Comparison of ENCODE assay signal across 14 cellular contexts in the genomic region with DNA sequence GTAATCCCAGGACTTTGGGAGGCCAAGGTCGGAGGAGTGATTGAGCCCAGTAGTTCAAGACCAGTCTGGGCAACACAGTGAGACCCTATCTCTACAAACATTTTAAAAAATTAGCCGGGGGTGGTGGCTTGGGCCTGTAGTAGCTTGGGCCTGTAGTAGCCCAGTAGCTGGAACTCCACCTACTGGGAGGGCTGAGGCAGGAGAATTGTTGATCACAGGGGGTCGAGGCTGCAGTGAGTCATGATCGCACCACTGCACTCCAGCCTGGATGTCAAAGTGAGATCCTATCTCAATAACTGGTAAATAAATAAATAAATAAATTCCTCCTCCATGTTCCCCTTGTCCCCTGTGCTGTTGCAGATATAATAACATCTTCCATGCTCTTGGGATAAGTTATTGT. TPM values are rescaled to one million over a fixed set of nuclear protein-coding genes. Genes with fewer than 3 reads are reported as not detected.
A peak's percentile ranks its signal among the peaks of the same experiment; 100 is the strongest.
DNase-seq lines count a peak whose midpoint lies in the region; ATAC-seq and TF ChIP-seq lines count a peak whose summit lies in the region.
"Had no signal": no experiment of that assay in that cellular context is flagged by ENCODE, and none has a peak within 500 bp of the region (broad histone marks: within the 10 kb centered on the region; RNA-seq: fewer than 3 reads in every experiment).

No MANE protein-coding gene starts in this region.

- H3K27me3 ChIP-seq in kidney epithelial cell (ENCODE audit: control insufficient read depth, insufficient read depth, low read length) (no peaks in the 10 kb centered on the region), osteoblast (ENCODE audit: insufficient read depth, low read length) (no peaks in the 10 kb centered on the region), foreskin keratinocyte (peaks cover 10% of the 10 kb centered on the region)

- no peak for TF ChIP-seq CTCF in HEK293 (tag by site-specific recombination; IDR thresholded peaks at IDR 0.05)
- no peak for TF ChIP-seq CTCF in WTC11 (IDR thresholded peaks at IDR 0.05)
- TF ChIP-seq CTCF in kidney epithelial cell (IDR thresholded peaks at IDR 0.05; ENCODE audit: insufficient read depth, low read length, poor library complexity, severe bottlenecking): peak; percentile 7
- TF ChIP-seq CTCF in osteoblast (IDR thresholded peaks at IDR 0.05; ENCODE audit: extremely low read depth, low read depth, low read length): no peak
- no peak for TF ChIP-seq CTCF in foreskin keratinocyte (conservative IDR thresholded peaks at IDR 0.05)

- peaks cover 36% of the 10 kb centered on the region for H3K4me1 Mint-ChIP-seq in WTC11
- H3K4me1 Mint-ChIP-seq: B cell; CD4-positive, alpha-beta memory T cell had no signal

- no peak overlapping the region for H3K4me2 ChIP-seq in osteoblast (ENCODE audit: insufficient read depth, low read length)

- DNase-seq in WTC11 (ENCODE audit: low spot score) (no peak), kidney epithelial cell (ENCODE audit: low read depth) (no peak), GM19238 (ENCODE audit: insufficient read length, low spot score) (no peak), osteoblast (ENCODE audit: insufficient read length, low spot score, missing footprints) (no peak), foreskin keratinocyte (no peak)
- DNase-seq: C1 segment of cervical spinal cord; CD4-positive, alpha-beta memory T cell; DMS79; GOT3 had no signal

- no peak overlapping the region for H3K27ac Mint-ChIP-seq in WTC11
- H3K27ac Mint-ChIP-seq: B cell; CD4-positive, alpha-beta memory T cell had no signal

- no peak overlapping the region for H2AFZ ChIP-seq in osteoblast (ENCODE audit: low read length)

- ATAC-seq in WTC11 (peak; percentile 79), GM21515 (IDR thresholded peaks at IDR 0.05; ENCODE audit: unreplicated experiment) (no peak), foreskin keratinocyte (no peak)
- ATAC-seq: GM12878 had no signal

- H3K36me3 Mint-ChIP-seq in WTC11: peaks cover 52% of the 10 kb centered on the region

- H3K9me3 ChIP-seq in HEK293 (ENCODE audit: control insufficient read depth, insufficient read depth, low read depth, low read length): no peaks in the 10 kb centered on the region
- no peaks in the 10 kb centered on the region for H3K9me3 ChIP-seq in osteoblast (ENCODE audit: low read depth, low read length)
- H3K9me3 ChIP-seq: HAP-1 had no signal

- H3K4me3 ChIP-seq in HEK293 (ENCODE audit: low read depth, low read length): no peak overlapping the region
- H3K4me3 ChIP-seq in kidney epithelial cell (ENCODE audit: low read depth, low read length): no peak overlapping the region
- H3K4me3 ChIP-seq in osteoblast (ENCODE audit: insufficient read depth, low read length): no peak overlapping the region
- H3K4me3 ChIP-seq: GM12878, HAP-1 had no signal

- POLR2A ChIA-PET in HEK293 (lab: Yijun Ruan, JAX) (no interaction called here), WTC11 (lab: Charles Lee) (no interaction called here)

- no peaks in the 10 kb centered on the region; the same call in 1 of the 2 replicates for H3K4me1 ChIP-seq in HEK293 (ENCODE audit: control insufficient read depth, insufficient read depth, low read length)
- H3K4me1 ChIP-seq in osteoblast (ENCODE audit: insufficient read depth, low read length): peaks cover 3% of the 10 kb centered on the region
- no peaks in the 10 kb centered on the region for H3K4me1 ChIP-seq in foreskin keratinocyte
- H3K4me1 ChIP-seq: HAP-1 had no signal

- H4K20me1 ChIP-seq in osteoblast (ENCODE audit: insufficient read depth, low read length): no peaks in the 10 kb centered on the region

- H3K9me3 Mint-ChIP-seq in WTC11: no peaks in the 10 kb centered on the region

- H3K36me3 ChIP-seq in HEK293 (ENCODE audit: control insufficient read depth in 2 of 2, insufficient read depth in 1 of 2, low read length in 2 of 2) (peaks cover 38 to 48% of the 10 kb centered on the region in 2 experiments), kidney epithelial cell (ENCODE audit: control insufficient read depth, insufficient read depth, low read length) (peaks cover 7% of the 10 kb centered on the region), osteoblast (ENCODE audit: insufficient read depth, low read length) (peaks cover 65% of the 10 kb centered on the region)
- H3K36me3 ChIP-seq: HAP-1 had no signal

- H3K27ac ChIP-seq in HEK293 (ENCODE audit: extremely low read depth, low read depth, low read length): no peak overlapping the region
- H3K27ac ChIP-seq in osteoblast (ENCODE audit: low read depth, low read length): no peak overlapping the region
- no peak overlapping the region for H3K27ac ChIP-seq in foreskin keratinocyte

- H3K79me2 ChIP-seq in osteoblast (ENCODE audit: insufficient read depth, low read length): peaks cover 41% of the 10 kb centered on the region

- no peak overlapping the region for H3K4me3 Mint-ChIP-seq in WTC11
- H3K4me3 Mint-ChIP-seq: B cell; CD4-positive, alpha-beta memory T cell had no signal

- H3K27me3 Mint-ChIP-seq in WTC11 (ENCODE audit: low read depth): no peaks in the 10 kb centered on the region

- CTCF ChIA-PET in HEK293 (lab: Yijun Ruan, JAX): interaction anchor here (0.5 kb wide), 1 partner anchor 1064 kb away, joined by 3 read pairs; no protein-coding TSS in a partner anchor
- CTCF ChIA-PET in WTC11 (lab: Charles Lee): interaction anchor here (0.7 to 0.8 kb wide), 2 partner anchors 11 to 13 kb away, joined by 3 read pairs; no protein-coding TSS in a partner anchor

TF ChIP-seq in HEK293, 187 proteins besides CTCF, POLR2A, EP300 and RAD21 (continues in another document):
- TF ChIP-seq ZNF629 (tag by site-specific recombination; IDR thresholded peaks at IDR 0.05) (no peak), ZNF292 (tag by site-specific recombination; IDR thresholded peaks at IDR 0.05; ENCODE audit: borderline replicate concordance, low read depth) (no peak), SALL2 (tag by site-specific recombination; IDR thresholded peaks at IDR 0.05; ENCODE audit: borderline replicate concordance) (no peak), GLIS1 (tag by site-specific recombination; IDR thresholded peaks at IDR 0.05) (peak; percentile 27)
- TF ChIP-seq, protein P1, sequence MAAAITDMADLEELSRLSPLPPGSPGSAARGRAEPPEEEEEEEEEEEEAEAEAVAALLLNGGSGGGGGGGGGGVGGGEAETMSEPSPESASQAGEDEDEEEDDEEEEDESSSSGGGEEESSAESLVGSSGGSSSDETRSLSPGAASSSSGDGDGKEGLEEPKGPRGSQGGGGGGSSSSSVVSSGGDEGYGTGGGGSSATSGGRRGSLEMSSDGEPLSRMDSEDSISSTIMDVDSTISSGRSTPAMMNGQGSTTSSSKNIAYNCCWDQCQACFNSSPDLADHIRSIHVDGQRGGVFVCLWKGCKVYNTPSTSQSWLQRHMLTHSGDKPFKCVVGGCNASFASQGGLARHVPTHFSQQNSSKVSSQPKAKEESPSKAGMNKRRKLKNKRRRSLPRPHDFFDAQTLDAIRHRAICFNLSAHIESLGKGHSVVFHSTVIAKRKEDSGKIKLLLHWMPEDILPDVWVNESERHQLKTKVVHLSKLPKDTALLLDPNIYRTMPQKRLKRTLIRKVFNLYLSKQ (tag by site-specific recombination; IDR thresholded peaks at IDR 0.05; ENCODE audit: borderline replicate concordance): no peak
- TF ChIP-seq, protein P2, sequence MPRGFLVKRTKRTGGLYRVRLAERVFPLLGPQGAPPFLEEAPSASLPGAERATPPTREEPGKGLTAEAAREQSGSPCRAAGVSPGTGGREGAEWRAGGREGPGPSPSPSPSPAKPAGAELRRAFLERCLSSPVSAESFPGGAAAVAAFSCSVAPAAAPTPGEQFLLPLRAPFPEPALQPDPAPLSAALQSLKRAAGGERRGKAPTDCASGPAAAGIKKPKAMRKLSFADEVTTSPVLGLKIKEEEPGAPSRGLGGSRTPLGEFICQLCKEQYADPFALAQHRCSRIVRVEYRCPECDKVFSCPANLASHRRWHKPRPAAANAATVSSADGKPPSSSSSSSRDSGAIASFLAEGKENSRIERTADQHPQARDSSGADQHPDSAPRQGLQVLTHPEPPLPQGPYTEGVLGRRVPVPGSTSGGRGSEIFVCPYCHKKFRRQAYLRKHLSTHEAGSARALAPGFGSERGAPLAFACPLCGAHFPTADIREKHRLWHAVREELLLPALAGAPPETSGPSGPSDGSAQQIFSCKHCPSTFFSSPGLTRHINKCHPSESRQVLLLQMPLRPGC (tag by site-specific recombination; IDR thresholded peaks at IDR 0.05): no peak

TF ChIP-seq in WTC11, 78 proteins besides CTCF, POLR2A, EP300 and RAD21:
- TF ChIP-seq, protein P3, sequence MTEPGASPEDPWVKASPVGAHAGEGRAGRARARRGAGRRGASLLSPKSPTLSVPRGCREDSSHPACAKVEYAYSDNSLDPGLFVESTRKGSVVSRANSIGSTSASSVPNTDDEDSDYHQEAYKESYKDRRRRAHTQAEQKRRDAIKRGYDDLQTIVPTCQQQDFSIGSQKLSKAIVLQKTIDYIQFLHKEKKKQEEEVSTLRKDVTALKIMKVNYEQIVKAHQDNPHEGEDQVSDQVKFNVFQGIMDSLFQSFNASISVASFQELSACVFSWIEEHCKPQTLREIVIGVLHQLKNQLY (CRISPR knock-in tag; IDR thresholded peaks at IDR 0.05): no peak
- TF ChIP-seq, protein P4, sequence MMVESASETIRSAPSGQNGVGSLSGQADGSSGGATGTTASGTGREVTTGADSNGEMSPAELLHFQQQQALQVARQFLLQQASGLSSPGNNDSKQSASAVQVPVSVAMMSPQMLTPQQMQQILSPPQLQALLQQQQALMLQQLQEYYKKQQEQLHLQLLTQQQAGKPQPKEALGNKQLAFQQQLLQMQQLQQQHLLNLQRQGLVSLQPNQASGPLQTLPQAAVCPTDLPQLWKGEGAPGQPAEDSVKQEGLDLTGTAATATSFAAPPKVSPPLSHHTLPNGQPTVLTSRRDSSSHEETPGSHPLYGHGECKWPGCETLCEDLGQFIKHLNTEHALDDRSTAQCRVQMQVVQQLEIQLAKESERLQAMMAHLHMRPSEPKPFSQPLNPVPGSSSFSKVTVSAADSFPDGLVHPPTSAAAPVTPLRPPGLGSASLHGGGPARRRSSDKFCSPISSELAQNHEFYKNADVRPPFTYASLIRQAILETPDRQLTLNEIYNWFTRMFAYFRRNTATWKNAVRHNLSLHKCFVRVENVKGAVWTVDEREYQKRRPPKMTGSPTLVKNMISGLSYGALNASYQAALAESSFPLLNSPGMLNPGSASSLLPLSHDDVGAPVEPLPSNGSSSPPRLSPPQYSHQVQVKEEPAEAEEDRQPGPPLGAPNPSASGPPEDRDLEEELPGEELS (CRISPR knock-in tag; IDR thresholded peaks at IDR 0.05): no peak
- TF ChIP-seq GTF2I (CRISPR knock-in tag; conservative IDR thresholded peaks at IDR 0.05) (no peak), MYBL2 (CRISPR knock-in tag; IDR thresholded peaks at IDR 0.05) (no peak), ZNF121 (CRISPR knock-in tag; IDR thresholded peaks at IDR 0.05) (peak; percentile 3; the same call in 1 of the 2 replicates)

RNA-seq across cellular contexts. Expression of a gene that starts 14.3 kb away (rescaled TPM):
- total RNA-seq in WTC11 (2021) (275 to 286 TPM (median 276 TPM) in 3 replicates), kidney epithelial cell (175 and 178 TPM in 2 replicates), osteoblast (543 and 658 TPM in 2 replicates), foreskin keratinocyte (2.6 and 5.8 TPM in 2 replicates)
- 0.35 and 0.77 TPM in 2 replicates for polyA plus RNA-seq in foreskin keratinocyte
- total RNA-seq: B cell had no signal

Comparison
In these comparisons a context has a peak if more than half of its experiments do, and no peak if none do; other contexts are left out.
1. RNA of a gene that starts 14.3 kb away (total RNA-seq): 543 to 658 TPM in osteoblast, 275 to 286 TPM in WTC11 and 175 to 178 TPM in kidney epithelial cell; 2.6 to 5.8 TPM in foreskin keratinocyte; every median in the first group is over 10 times any median in the second.